25 cellular contexts compared by ENCODE assay signal in genomic region chr10:76657337-76658012, GRCh38.
"Had no signal": no experiment of that assay in that cellular context is flagged by ENCODE, and none has a peak within 500 bp of the region (broad histone marks: within the 10 kb centered on the region; RNA-seq: fewer than 3 reads in every experiment).

No MANE protein-coding gene starts in this region.

- H3K4me1 ChIP-seq: esophagus squamous epithelium, heart right ventricle, vagina had no signal

- H3K36me3 ChIP-seq: esophagus squamous epithelium, heart right ventricle, ovary, vagina had no signal

- DNase-seq: activated CD4-positive, alpha-beta memory T cell treated with anti-CD3 and anti-CD28 coated beads for 36 hours; activated CD4-positive, alpha-beta T cell treated with anti-CD3 and anti-CD28 coated beads, Interleukin-2, amount 10 ng/mL, durations not matched to agents 24 days and 14 days; activated CD4-positive, CD25-positive, alpha-beta regulatory T cell treated with anti-CD3 and anti-CD28 coated beads, Interleukin-2, amount 50 U/mL, for 72 hours; activated CD8-positive, alpha-beta memory T cell treated with anti-CD3 and anti-CD28 coated beads, Interleukin-2, amount 50 U/mL, for 48 hours; activated naive CD8-positive, alpha-beta T cell treated with anti-CD3 and anti-CD28 coated beads, Interleukin-2, amount 50 U/mL, for 24 hours; activated T-cell treated with anti-CD3 and anti-CD28 coated beads, Interleukin-2, amount 50 U/mL, for 24 hours; amygdala; effector CD4-positive, alpha-beta T cell; esophagus squamous epithelium; foreskin melanocyte; heart right ventricle; midbrain; naive thymus-derived CD4-positive, alpha-beta T cell; ovary; stimulated activated CD4-positive, alpha-beta T cell treated with anti-CD3 and anti-CD28 coated beads, Interleukin-1b, Interleukin-23, amount 100 ng/mL, for 48 hours; stimulated activated CD4-positive, alpha-beta T cell treated with anti-CD3 and anti-CD28 coated beads, Interleukin-4, amount 100 ng/mL, for 4 hours; stimulated activated CD8-positive, alpha-beta memory T cell treated with anti-CD3 and anti-CD28 coated beads, Interleukin-4, amount 100 ng/mL, for 48 hours; stimulated activated naive CD8-positive, alpha-beta T cell treated with anti-CD3 and anti-CD28 coated beads, Interleukin-15, amount 100 ng/mL, for 72 hours; substantia nigra; T1000 had no signal

- H3K4me3 ChIP-seq: esophagus squamous epithelium, heart right ventricle, ovary, smooth muscle cell, vagina had no signal

- H3K27me3 ChIP-seq: esophagus squamous epithelium, heart right ventricle, ovary, vagina had no signal

- H3K27ac ChIP-seq: epithelial cell of prostate, esophagus squamous epithelium, heart right ventricle, ovary, vagina had no signal

- H3K9me3 ChIP-seq: esophagus squamous epithelium, ovary, vagina had no signal

- ATAC-seq: activated naive CD8-positive, alpha-beta T cell treated with anti-CD3 and anti-CD28 coated beads, Interleukin-2, amount 50 U/mL, for 24 hours; activated T-helper 17 cell treated with anti-CD3 and anti-CD28 coated beads, Interleukin-2, amount 50 U/mL, for 72 hours; heart right ventricle; naive thymus-derived CD4-positive, alpha-beta T cell; stimulated activated memory B cell treated with anti-CD40 and anti-IgM and Interleukin-4, amounts not matched to agents 10 μg/mL and 1 μg/mL and 100 μg/mL, for 72 hours; stimulated activated naive CD8-positive, alpha-beta T cell treated with anti-CD3 and anti-CD28 coated beads, Interleukin-15, amount 100 ng/mL, for 72 hours had no signal
